Comparison of ENCODE assay signal across 9 cellular contexts in the genomic region with DNA sequence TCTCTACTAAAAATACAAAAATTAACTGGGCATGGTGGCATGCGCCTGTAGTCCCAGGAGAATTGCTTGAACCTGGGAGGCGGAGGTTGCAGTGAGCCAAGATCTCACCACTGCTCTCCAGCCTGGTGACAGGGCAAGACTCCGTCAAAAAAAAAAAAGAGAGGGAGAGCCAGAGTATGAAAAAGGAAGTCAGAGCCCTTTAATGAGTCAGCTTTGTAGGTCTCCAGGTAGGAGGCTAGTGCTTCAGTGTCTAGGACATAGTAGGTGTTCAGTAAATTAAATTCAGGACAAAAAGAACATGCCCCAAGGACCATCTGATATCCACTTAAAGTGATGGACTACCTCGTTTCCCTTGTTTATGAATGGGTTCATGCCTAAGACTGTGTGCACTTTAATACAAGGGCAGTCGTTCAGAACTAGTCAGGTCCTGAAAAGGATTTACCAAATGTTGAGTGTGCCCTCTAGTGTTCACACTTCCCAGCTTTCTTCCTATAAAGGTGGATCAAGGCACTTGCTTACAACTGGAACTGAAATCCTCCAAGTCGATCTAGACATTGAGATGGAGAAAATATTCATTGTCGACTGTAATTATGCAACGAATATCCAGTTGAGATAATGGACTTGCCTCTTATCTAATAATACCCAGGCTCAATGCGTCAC. TPM values are rescaled to one million over a fixed set of nuclear protein-coding genes. Genes with fewer than 3 reads are reported as not detected.
DNase-seq lines count a peak whose midpoint lies in the region; ATAC-seq, FAIRE-seq and TF ChIP-seq lines count a peak whose summit lies in the region.
"Had no signal": no experiment of that assay in that cellular context is flagged by ENCODE, and none has a peak within 500 bp of the region (broad histone marks: within the 10 kb centered on the region; RNA-seq: fewer than 3 reads in every experiment).

No MANE protein-coding gene starts in this region.

- H3K4me3 ChIP-seq in heart left ventricle (no peak overlapping the region), Loucy (ENCODE audit: low read length, poor library complexity, severe bottlenecking) (no peak overlapping the region), thyroid gland (replicated peaks in 1 of 3) (no peak overlapping the region)

- 31 to 37% (median 35%) methylated on average over 9 of the region's 9 CpGs for WGBS in heart left ventricle, 4 donors
- 29 to 30% methylated on average over 9 of the region's 9 CpGs for WGBS in thyroid gland, 2 donors

- no peaks in the 10 kb centered on the region for H3K9me3 Mint-ChIP-seq in activated CD8-positive, alpha-beta T cell treated with anti-CD3 and anti-CD28 coated beads for 36 hours

- H3K4me2 ChIP-seq in Loucy (ENCODE audit: low read depth, low read length, poor library complexity, severe bottlenecking): no peak overlapping the region

- no peaks in the 10 kb centered on the region for H3K79me2 ChIP-seq in Loucy (ENCODE audit: insufficient read depth, low read length)

- POLR2A ChIA-PET in activated CD8-positive, alpha-beta T cell treated with anti-CD3 and anti-CD28 coated beads for 36 hours (lab: Charles Lee): no interaction called here

- H3K4me1 Mint-ChIP-seq in activated CD8-positive, alpha-beta T cell treated with anti-CD3 and anti-CD28 coated beads for 36 hours (ENCODE audit: low read depth): peaks cover 4% of the 10 kb centered on the region

- no peaks in the 10 kb centered on the region for H3F3A ChIP-seq in Loucy (ENCODE audit: low read depth)

- no peak overlapping the region for H3K27ac Mint-ChIP-seq in activated CD8-positive, alpha-beta T cell treated with anti-CD3 and anti-CD28 coated beads for 36 hours

- TF ChIP-seq CTCF in heart left ventricle (IDR thresholded peaks at IDR 0.05) (peak; percentile 23 to 53 (median 40)), Loucy (conservative IDR thresholded peaks at IDR 0.05; ENCODE audit: low read length) (peak; percentile 48), thyroid gland (IDR thresholded peaks at IDR 0.05) (peak in 4 of 6 experiments; percentile 38 to 59 (median 52))
- TF ChIP-seq CTCF in activated CD8-positive, alpha-beta T cell treated with anti-CD3 and anti-CD28 coated beads for 36 hours (IDR thresholded peaks at IDR 0.05): peak; percentile 20

- H3K4me1 ChIP-seq in heart left ventricle (no peaks in the 10 kb centered on the region), Loucy (ENCODE audit: insufficient read depth, low read length, poor library complexity, severe bottlenecking) (no peaks in the 10 kb centered on the region), thyroid gland (no peaks in the 10 kb centered on the region)

- no peaks in the 10 kb centered on the region for H3K36me3 ChIP-seq in heart left ventricle
- H3K36me3 ChIP-seq in Loucy (ENCODE audit: insufficient read depth, low read length): no peaks in the 10 kb centered on the region
- no peaks in the 10 kb centered on the region for H3K36me3 ChIP-seq in thyroid gland

- ATAC-seq in heart left ventricle (peak in 1 of 4 donors; percentile 70), Right ventricle myocardium inferior (no peak), HG03571 (IDR thresholded peaks at IDR 0.05; ENCODE audit: unreplicated experiment) (no peak)
- no peak for ATAC-seq in activated CD8-positive, alpha-beta T cell treated with anti-CD3 and anti-CD28 coated beads for 36 hours

- peaks cover 3% of the 10 kb centered on the region for H3K27me3 Mint-ChIP-seq in activated CD8-positive, alpha-beta T cell treated with anti-CD3 and anti-CD28 coated beads for 36 hours

- intact Hi-C loops in heart left ventricle (cut with DNase I) (loop anchor here in 8 of 10 donors (5.0 to 10.0 kb wide), 5 partner anchors 435 to 805 kb away; no protein-coding TSS in a partner anchor), Right ventricle myocardium inferior (cut with DNase I) (loop anchor here (10.0 kb wide), 1 partner anchor 785 kb away; no protein-coding TSS in a partner anchor), thyroid gland (cut with DNase I) (no loop called here)
- intact Hi-C loops in activated CD8-positive, alpha-beta T cell treated with anti-CD3 and anti-CD28 coated beads for 36 hours (cut with micrococcal nuclease): no loop called here

- no peak overlapping the region for H3K4me3 Mint-ChIP-seq in activated CD8-positive, alpha-beta T cell treated with anti-CD3 and anti-CD28 coated beads for 36 hours

- CTCF ChIA-PET in activated CD8-positive, alpha-beta T cell treated with anti-CD3 and anti-CD28 coated beads for 36 hours (lab: Charles Lee): no interaction called here

- no peaks in the 10 kb centered on the region for H3K9me3 ChIP-seq in heart left ventricle
- no peaks in the 10 kb centered on the region for H3K9me3 ChIP-seq in Loucy (ENCODE audit: insufficient read depth, low read depth, low read length)
- no peaks in the 10 kb centered on the region for H3K9me3 ChIP-seq in thyroid gland

- H3K9me2 ChIP-seq in Loucy (replicated peaks; ENCODE audit: low read depth, low read length): no peaks in the 10 kb centered on the region

- H3K27me3 ChIP-seq in heart left ventricle (peaks cover 0 to 22% (median 0%) of the 10 kb centered on the region in 9 donors), Loucy (ENCODE audit: insufficient read depth, low read length, poor library complexity, severe bottlenecking) (no peaks in the 10 kb centered on the region), thyroid gland (no peaks in the 10 kb centered on the region)

- DNase-seq in heart left ventricle (peak in 1 of 5 donors; percentile 16), Right ventricle myocardium inferior (ENCODE audit: missing footprints) (no peak), H4 (ENCODE audit: low spot score) (peak; percentile 62), thyroid gland (peak; percentile 12 to 26)
- DNase-seq in activated CD8-positive, alpha-beta T cell treated with anti-CD3 and anti-CD28 coated beads for 36 hours: peak; percentile 11

- no peak for TF ChIP-seq POLR2A in heart left ventricle (IDR thresholded peaks at IDR 0.05)
- no peak for TF ChIP-seq POLR2A in thyroid gland (IDR thresholded peaks at IDR 0.05)

- H3K9ac ChIP-seq in Loucy (ENCODE audit: low read depth, low read length, poor library complexity, severe bottlenecking): no peak overlapping the region

- FAIRE-seq in islet of Langerhans (lab: Jason Lieb, UNC): peak; percentile 99
- FAIRE-seq: frontal cortex had no signal

- no peaks in the 10 kb centered on the region for H3K36me3 Mint-ChIP-seq in activated CD8-positive, alpha-beta T cell treated with anti-CD3 and anti-CD28 coated beads for 36 hours (ENCODE audit: low read depth)

- H4K20me1 ChIP-seq in Loucy (ENCODE audit: insufficient read depth, low read length, poor library complexity, severe bottlenecking): no peaks in the 10 kb centered on the region

- no peak overlapping the region for H2AFZ ChIP-seq in Loucy (ENCODE audit: low read length)

- H3K27ac ChIP-seq in heart left ventricle (no peak overlapping the region), thyroid gland (no peak overlapping the region)

RNA-seq across cellular contexts. Expression of gene F9, which starts 29.0 kb away (rescaled TPM):
- total RNA-seq in heart left ventricle (not detected), Right ventricle myocardium inferior (not detected), thyroid gland (not detected)
- not detected for polyA plus RNA-seq in heart left ventricle
- total RNA-seq in H4 (2014; rRNA removed; shearing (Covaris generic)): not detected in 2 replicates
- total RNA-seq in activated CD8-positive, alpha-beta T cell treated with anti-CD3 and anti-CD28 coated beads for 36 hours: not detected
- total RNA-seq: frontal cortex had no signal

Comparison
In these comparisons a context has a peak if more than half of its experiments do, and no peak if none do; other contexts are left out.
1. intact Hi-C loops: an anchor here in heart left ventricle (5.0 to 10.0 kb wide) and Right ventricle myocardium inferior (10.0 kb wide); none called in activated CD8-positive, alpha-beta T cell treated with anti-CD3 and anti-CD28 coated beads for 36 hours and thyroid gland.